ENCODE assay signal across 1 cellular context in genomic region chr6:156719720-156720563, GRCh38.
TF ChIP-seq lines count a peak whose summit lies in the region.

No MANE protein-coding gene starts in this region.

TF ChIP-seq in GM23338, 12 proteins besides CTCF, POLR2A, EP300 and RAD21 (continued from another document):
- TF ChIP-seq, protein P1, sequence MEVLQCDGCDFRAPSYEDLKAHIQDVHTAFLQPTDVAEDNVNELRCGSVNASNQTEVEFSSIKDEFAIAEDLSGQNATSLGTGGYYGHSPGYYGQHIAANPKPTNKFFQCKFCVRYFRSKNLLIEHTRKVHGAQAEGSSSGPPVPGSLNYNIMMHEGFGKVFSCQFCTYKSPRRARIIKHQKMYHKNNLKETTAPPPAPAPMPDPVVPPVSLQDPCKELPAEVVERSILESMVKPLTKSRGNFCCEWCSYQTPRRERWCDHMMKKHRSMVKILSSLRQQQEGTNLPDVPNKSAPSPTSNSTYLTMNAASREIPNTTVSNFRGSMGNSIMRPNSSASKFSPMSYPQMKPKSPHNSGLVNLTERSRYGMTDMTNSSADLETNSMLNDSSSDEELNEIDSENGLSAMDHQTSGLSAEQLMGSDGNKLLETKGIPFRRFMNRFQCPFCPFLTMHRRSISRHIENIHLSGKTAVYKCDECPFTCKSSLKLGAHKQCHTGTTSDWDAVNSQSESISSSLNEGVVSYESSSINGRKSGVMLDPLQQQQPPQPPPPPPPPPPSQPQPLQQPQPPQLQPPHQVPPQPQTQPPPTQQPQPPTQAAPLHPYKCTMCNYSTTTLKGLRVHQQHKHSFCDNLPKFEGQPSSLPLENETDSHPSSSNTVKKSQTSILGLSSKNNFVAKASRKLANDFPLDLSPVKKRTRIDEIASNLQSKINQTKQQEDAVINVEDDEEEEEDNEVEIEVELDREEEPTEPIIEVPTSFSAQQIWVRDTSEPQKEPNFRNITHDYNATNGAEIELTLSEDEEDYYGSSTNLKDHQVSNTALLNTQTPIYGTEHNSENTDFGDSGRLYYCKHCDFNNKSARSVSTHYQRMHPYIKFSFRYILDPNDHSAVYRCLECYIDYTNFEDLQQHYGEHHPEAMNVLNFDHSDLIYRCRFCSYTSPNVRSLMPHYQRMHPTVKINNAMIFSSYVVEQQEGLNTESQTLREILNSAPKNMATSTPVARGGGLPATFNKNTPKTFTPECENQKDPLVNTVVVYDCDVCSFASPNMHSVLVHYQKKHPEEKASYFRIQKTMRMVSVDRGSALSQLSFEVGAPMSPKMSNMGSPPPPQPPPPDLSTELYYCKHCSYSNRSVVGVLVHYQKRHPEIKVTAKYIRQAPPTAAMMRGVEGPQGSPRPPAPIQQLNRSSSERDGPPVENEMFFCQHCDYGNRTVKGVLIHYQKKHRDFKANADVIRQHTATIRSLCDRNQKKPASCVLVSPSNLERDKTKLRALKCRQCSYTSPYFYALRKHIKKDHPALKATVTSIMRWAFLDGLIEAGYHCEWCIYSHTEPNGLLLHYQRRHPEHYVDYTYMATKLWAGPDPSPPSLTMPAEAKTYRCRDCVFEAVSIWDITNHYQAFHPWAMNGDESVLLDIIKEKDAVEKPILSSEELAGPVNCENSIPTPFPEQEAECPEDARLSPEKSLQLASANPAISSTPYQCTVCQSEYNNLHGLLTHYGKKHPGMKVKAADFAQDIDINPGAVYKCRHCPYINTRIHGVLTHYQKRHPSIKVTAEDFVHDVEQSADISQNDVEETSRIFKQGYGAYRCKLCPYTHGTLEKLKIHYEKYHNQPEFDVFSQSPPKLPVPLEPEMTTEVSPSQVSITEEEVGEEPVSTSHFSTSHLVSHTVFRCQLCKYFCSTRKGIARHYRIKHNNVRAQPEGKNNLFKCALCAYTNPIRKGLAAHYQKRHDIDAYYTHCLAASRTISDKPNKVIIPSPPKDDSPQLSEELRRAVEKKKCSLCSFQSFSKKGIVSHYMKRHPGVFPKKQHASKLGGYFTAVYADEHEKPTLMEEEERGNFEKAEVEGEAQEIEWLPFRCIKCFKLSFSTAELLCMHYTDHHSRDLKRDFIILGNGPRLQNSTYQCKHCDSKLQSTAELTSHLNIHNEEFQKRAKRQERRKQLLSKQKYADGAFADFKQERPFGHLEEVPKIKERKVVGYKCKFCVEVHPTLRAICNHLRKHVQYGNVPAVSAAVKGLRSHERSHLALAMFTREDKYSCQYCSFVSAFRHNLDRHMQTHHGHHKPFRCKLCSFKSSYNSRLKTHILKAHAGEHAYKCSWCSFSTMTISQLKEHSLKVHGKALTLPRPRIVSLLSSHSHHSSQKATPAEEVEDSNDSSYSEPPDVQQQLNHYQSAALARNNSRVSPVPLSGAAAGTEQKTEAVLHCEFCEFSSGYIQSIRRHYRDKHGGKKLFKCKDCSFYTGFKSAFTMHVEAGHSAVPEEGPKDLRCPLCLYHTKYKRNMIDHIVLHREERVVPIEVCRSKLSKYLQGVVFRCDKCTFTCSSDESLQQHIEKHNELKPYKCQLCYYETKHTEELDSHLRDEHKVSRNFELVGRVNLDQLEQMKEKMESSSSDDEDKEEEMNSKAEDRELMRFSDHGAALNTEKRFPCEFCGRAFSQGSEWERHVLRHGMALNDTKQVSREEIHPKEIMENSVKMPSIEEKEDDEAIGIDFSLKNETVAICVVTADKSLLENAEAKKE (CRISPR knock-in tag; IDR thresholded peaks at IDR 0.05) = no peak
